In genomic region chr3:46979958-46980497, GRCh38 we compare ENCODE assay signal across 8 cellular contexts.
DNase-seq lines count a peak whose midpoint lies in the region; ATAC-seq and TF ChIP-seq lines count a peak whose summit lies in the region.

No MANE protein-coding gene starts in this region.

- H2AFZ ChIP-seq in Loucy (ENCODE audit: low read length), result no peak overlapping the region

- H3K4me3 ChIP-seq in Loucy (ENCODE audit: low read length, poor library complexity, severe bottlenecking) (peak overlapping the region; percentile 87), coronary artery (peak overlapping the region; percentile 86), mucosa of stomach (ENCODE audit: low read length) (peak overlapping the region; percentile 73)

- H3K27ac ChIP-seq in coronary artery, result peak overlapping the region; percentile 78 to 93

- H3F3A ChIP-seq in Loucy (ENCODE audit: low read depth), result no peaks in the 10 kb centered on the region

- H3K9me3 ChIP-seq in Loucy (ENCODE audit: insufficient read depth, low read depth, low read length) (no peaks in the 10 kb centered on the region), mucosa of stomach (ENCODE audit: control insufficient read depth, low read length) (no peaks in the 10 kb centered on the region)

- H4K20me1 ChIP-seq in Loucy (ENCODE audit: insufficient read depth, low read length, poor library complexity, severe bottlenecking), result peaks cover 12% of the 10 kb centered on the region

- H3K79me2 ChIP-seq in Loucy (ENCODE audit: insufficient read depth, low read length), result peaks cover 85% of the 10 kb centered on the region

- H3K27me3 ChIP-seq in Loucy (ENCODE audit: insufficient read depth, low read length, poor library complexity, severe bottlenecking), result no peaks in the 10 kb centered on the region
- no peaks in the 10 kb centered on the region for H3K27me3 ChIP-seq in mucosa of stomach (ENCODE audit: control insufficient read depth, insufficient read depth, low read length)

- peak overlapping the region; percentile 89 for H3K4me2 ChIP-seq in Loucy (ENCODE audit: low read depth, low read length, poor library complexity, severe bottlenecking)

- H3K9ac ChIP-seq in Loucy (ENCODE audit: low read depth, low read length, poor library complexity, severe bottlenecking) (peak overlapping the region; percentile 99), mucosa of stomach (ENCODE audit: low read length) (peak overlapping the region; percentile 89)

- ATAC-seq in GM19397 (IDR thresholded peaks at IDR 0.05; ENCODE audit: unreplicated experiment) (peak; percentile 11), GM18907 (IDR thresholded peaks at IDR 0.05; ENCODE audit: unreplicated experiment) (no peak)

- peaks cover 58% of the 10 kb centered on the region for H3K4me1 ChIP-seq in Loucy (ENCODE audit: insufficient read depth, low read length, poor library complexity, severe bottlenecking)
- H3K4me1 ChIP-seq in mucosa of stomach (ENCODE audit: control insufficient read depth, insufficient read depth, low read length), result peaks cover 52% of the 10 kb centered on the region

- TF ChIP-seq CTCF in Loucy (conservative IDR thresholded peaks at IDR 0.05; ENCODE audit: low read length), result no peak
- no peak for TF ChIP-seq CTCF in coronary artery (IDR thresholded peaks at IDR 0.05)

- peak; percentile 26 for DNase-seq in AG20443 (ENCODE audit: low spot score)
- DNase-seq in coronary artery (ENCODE audit: low spot score), result no peak
- DNase-seq in GM19238 (ENCODE audit: insufficient read length, low spot score), result no peak
- no peak for DNase-seq in iPS-NIHi11 (ENCODE audit: low spot score)

- no peaks in the 10 kb centered on the region for H3K9me2 ChIP-seq in Loucy (replicated peaks; ENCODE audit: low read depth, low read length)

- no peaks in the 10 kb centered on the region for H3K36me3 ChIP-seq in Loucy (ENCODE audit: insufficient read depth, low read length)
- H3K36me3 ChIP-seq in mucosa of stomach (ENCODE audit: control insufficient read depth, insufficient read depth, low read length), result no peaks in the 10 kb centered on the region
